Comparison of ENCODE assay signal across 8 cellular contexts in genomic region chr4:110631582-110632505, GRCh38. TPM values are rescaled to one million over a fixed set of nuclear protein-coding genes. Genes with fewer than 3 reads are reported as not detected.
A peak's percentile ranks its signal among the peaks of the same experiment; 100 is the strongest.
DNase-seq lines count a peak whose midpoint lies in the region; TF ChIP-seq lines count a peak whose summit lies in the region.

No MANE protein-coding gene starts in this region.

- peak; percentile 96 for TF ChIP-seq CTCF in H9 (conservative IDR thresholded peaks at IDR 0.05)
- TF ChIP-seq CTCF in tibial nerve (IDR thresholded peaks at IDR 0.05), result peak; percentile 43 to 78 (median 63)

- peaks cover 24% of the 10 kb centered on the region for H3K23me2 ChIP-seq in H9 (ENCODE audit: insufficient read length, low read depth, low read length, poor library complexity, severe bottlenecking)

- H3K4me2 ChIP-seq in H9 (ENCODE audit: insufficient read depth, insufficient read length, low read length), result peak overlapping the region; percentile 45

- H3K27me3 Mint-ChIP-seq in H9 (ENCODE audit: low read depth), result peaks cover 99% of the 10 kb centered on the region
- H3K27me3 Mint-ChIP-seq in T-helper 2 cell treated with Interferon-gamma antibody and Interleukin-4, amounts not matched to agents 5 μg/mL and 100 μg/mL, for 36 hours (ENCODE audit: low read depth), result peaks cover 92% of the 10 kb centered on the region

- H2BK15ac ChIP-seq in H9 (ENCODE audit: low read depth, low read length), result no peak overlapping the region

- no peak overlapping the region for H2AFZ ChIP-seq in H9 (ENCODE audit: low read length)

- peak; percentile 1 for DNase-seq in activated CD8-positive, alpha-beta memory T cell treated with anti-CD3 and anti-CD28 coated beads, Interleukin-2, amount 50 U/mL, for 24 hours (ENCODE audit: extremely low read depth)
- no peak for DNase-seq in activated CD8-positive, alpha-beta memory T cell treated with anti-CD3 and anti-CD28 coated beads for 24 hours
- DNase-seq in H9 (peak; percentile 90), Kasumi-1 (lab: John Stamatoyannopoulos, UW) (peak; percentile 63 to 67), tibial nerve (ENCODE audit: low spot score in 2 of 2) (peak in 1 of 2 donors; percentile 45)
- DNase-seq in T-helper 2 cell treated with Interferon-gamma antibody and Interleukin-4, amounts not matched to agents 5 μg/mL and 100 μg/mL, for 36 hours (ENCODE audit: low spot score), result peak; percentile 29

- no peak overlapping the region for H4K91ac ChIP-seq in H9 (ENCODE audit: insufficient read length, low read depth, low read length)

- no peaks in the 10 kb centered on the region for H3K79me2 ChIP-seq in H9 (ENCODE audit: insufficient read depth, low read length)

- H3K14ac ChIP-seq in H9 (ENCODE audit: insufficient read depth, low read length), result no peak overlapping the region

- no peaks in the 10 kb centered on the region; a peak in 1 of 7 replicates for H3K36me3 Mint-ChIP-seq in H9 (ENCODE audit: insufficient read depth in 1 of 3, low read depth in 3 of 3)
- H3K36me3 Mint-ChIP-seq in T-helper 2 cell treated with Interferon-gamma antibody and Interleukin-4, amounts not matched to agents 5 μg/mL and 100 μg/mL, for 36 hours (ENCODE audit: low read depth), result peaks cover 5% of the 10 kb centered on the region

- no peak overlapping the region for H3K27ac Mint-ChIP-seq in H9
- peak overlapping the region; percentile 82 for H3K27ac Mint-ChIP-seq in T-helper 2 cell treated with Interferon-gamma antibody and Interleukin-4, amounts not matched to agents 5 μg/mL and 100 μg/mL, for 36 hours

- no peak overlapping the region for H3K56ac ChIP-seq in H9 (ENCODE audit: insufficient read length, low read depth, low read length)

- no peak overlapping the region for H2BK20ac ChIP-seq in H9 (ENCODE audit: low read depth, low read length, poor library complexity, severe bottlenecking)

- TF ChIP-seq POLR2A in tibial nerve (IDR thresholded peaks at IDR 0.05), result no peak

- no peak overlapping the region for H3K18ac ChIP-seq in H9 (ENCODE audit: insufficient read length, low read depth, low read length)

- H3K27me3 ChIP-seq in H9 (ENCODE audit: insufficient read depth, low read length), result peaks cover 76% of the 10 kb centered on the region
- peaks cover 11 to 39% of the 10 kb centered on the region in 2 donors for H3K27me3 ChIP-seq in esophagus (ENCODE audit: control insufficient read depth in 1 of 2, insufficient read depth in 2 of 2, low read length in 2 of 2)
- H3K27me3 ChIP-seq in mucosa of rectum (ENCODE audit: control insufficient read depth in 2 of 2, insufficient read depth in 2 of 2, low read length in 2 of 2), result peaks cover 93 to 94% of the 10 kb centered on the region in 2 donors
- peaks cover 17 to 100% of the 10 kb centered on the region in 2 donors for H3K27me3 ChIP-seq in tibial nerve

- no peak overlapping the region for H3T11ph ChIP-seq in H9 (ENCODE audit: low read length)

- H3K4ac ChIP-seq in H9 (ENCODE audit: low read depth, low read length), result no peak overlapping the region

- H2BK12ac ChIP-seq in H9 (ENCODE audit: insufficient read length, low read depth, low read length), result no peak overlapping the region

- H3K4me1 ChIP-seq in H9 (ENCODE audit: insufficient read depth, low read length), result no peaks in the 10 kb centered on the region; the same call in 1 of the 2 replicates
- H3K4me1 ChIP-seq in esophagus (ENCODE audit: control insufficient read depth in 2 of 2, insufficient read depth in 2 of 2, low read length in 1 of 2), result peaks cover 5 to 7% of the 10 kb centered on the region in 2 donors
- H3K4me1 ChIP-seq in mucosa of rectum (ENCODE audit: control insufficient read depth in 2 of 2, insufficient read depth in 2 of 2, low read length in 2 of 2), result peaks cover 12 to 20% of the 10 kb centered on the region in 2 donors
- peaks cover 0 to 63% (median 18%) of the 10 kb centered on the region in 4 donors for H3K4me1 ChIP-seq in tibial nerve

- no peak overlapping the region for H2BK120ac ChIP-seq in H9 (ENCODE audit: low read depth, low read length, poor library complexity, severe bottlenecking)

- H3K9ac ChIP-seq in H9 (ENCODE audit: extremely low read depth, insufficient read length, low read length) (no peak overlapping the region), mucosa of rectum (ENCODE audit: low read depth in 1 of 2, low read length in 2 of 2) (no peak overlapping the region)

- H3K4me3 Mint-ChIP-seq in H9, result peak overlapping the region; percentile 61 to 83
- H3K4me3 Mint-ChIP-seq in T-helper 2 cell treated with Interferon-gamma antibody and Interleukin-4, amounts not matched to agents 5 μg/mL and 100 μg/mL, for 36 hours, result peak overlapping the region; percentile 78

- no peaks in the 10 kb centered on the region for H3K79me1 ChIP-seq in H9 (ENCODE audit: insufficient read depth, low read depth, low read length, poor library complexity, severe bottlenecking)

- peaks cover 63 to 77% of the 10 kb centered on the region in 2 experiments for H3K4me1 Mint-ChIP-seq in H9
- peaks cover 10% of the 10 kb centered on the region for H3K4me1 Mint-ChIP-seq in T-helper 2 cell treated with Interferon-gamma antibody and Interleukin-4, amounts not matched to agents 5 μg/mL and 100 μg/mL, for 36 hours (ENCODE audit: low read depth)

- H2BK5ac ChIP-seq in H9 (ENCODE audit: insufficient read length, low read length), result no peak overlapping the region

- H2AK5ac ChIP-seq in H9 (ENCODE audit: insufficient read length, low read length), result no peak overlapping the region

- H3K36me3 ChIP-seq in esophagus (ENCODE audit: control insufficient read depth in 2 of 2, insufficient read depth in 2 of 2, low read length in 1 of 2) (no peaks in the 10 kb centered on the region), mucosa of rectum (ENCODE audit: control insufficient read depth in 2 of 2, insufficient read depth in 2 of 2, low read length in 2 of 2) (no peaks in the 10 kb centered on the region), tibial nerve (no peaks in the 10 kb centered on the region)

- peaks cover 2 to 4% of the 10 kb centered on the region in 2 experiments; a peak in 1 of 5 replicates for H3K9me3 Mint-ChIP-seq in H9
- H3K9me3 Mint-ChIP-seq in T-helper 2 cell treated with Interferon-gamma antibody and Interleukin-4, amounts not matched to agents 5 μg/mL and 100 μg/mL, for 36 hours, result no peaks in the 10 kb centered on the region

- H3K9me3 ChIP-seq in H9 (ENCODE audit: control insufficient read depth, low read depth, low read length), result no peaks in the 10 kb centered on the region
- peaks cover 0 to 13% of the 10 kb centered on the region in 2 donors for H3K9me3 ChIP-seq in esophagus (ENCODE audit: control insufficient read depth in 2 of 2, insufficient read depth in 1 of 2, low read depth in 1 of 2, low read length in 1 of 2)
- no peaks in the 10 kb centered on the region for H3K9me3 ChIP-seq in mucosa of rectum (ENCODE audit: control insufficient read depth in 2 of 2, low read length in 2 of 2)
- no peaks in the 10 kb centered on the region for H3K9me3 ChIP-seq in tibial nerve

- no peak overlapping the region for H4K8ac ChIP-seq in H9 (replicated peaks; ENCODE audit: insufficient read length, low read depth, low read length)

- no peaks in the 10 kb centered on the region for H4K20me1 ChIP-seq in H9 (ENCODE audit: control insufficient read depth, insufficient read depth, insufficient read length)

- no CpG with 5 or more reads among the region's 63 CpGs for WGBS in H9 (ENCODE audit: extremely low coverage, insufficient read length, low lambda C conversion rate)
- WGBS in esophagus, 2 donors, result 6 to 7% methylated on average over 63 of the region's 63 CpGs
- WGBS in tibial nerve, 2 donors, result 5 to 6% methylated on average over 38 to 51 of the region's 63 CpGs

- no peak overlapping the region for H4K5ac ChIP-seq in H9 (ENCODE audit: insufficient read length, low read depth, low read length)

- no peak overlapping the region for H3K27ac ChIP-seq in H9 (ENCODE audit: insufficient read length, low read depth, low read length)
- no peak overlapping the region for H3K27ac ChIP-seq in esophagus (ENCODE audit: low read depth in 2 of 2, low read length in 1 of 2)
- no peak overlapping the region for H3K27ac ChIP-seq in mucosa of rectum (ENCODE audit: low read depth in 2 of 2, low read length in 2 of 2)
- no peak overlapping the region for H3K27ac ChIP-seq in tibial nerve

- H3K4me3 ChIP-seq in esophagus (ENCODE audit: low read depth in 1 of 2, low read length in 2 of 2) (peak overlapping the region; percentile 16 to 18), mucosa of rectum (ENCODE audit: low read length in 2 of 2) (peak overlapping the region; percentile 63 to 67), tibial nerve (peak overlapping the region in 3 of 4 donors; percentile 9 to 40 (median 29))

- no peak overlapping the region for H3K23ac ChIP-seq in H9 (ENCODE audit: insufficient read length, low read depth, low read length)

- no peak for TF ChIP-seq EP300 in tibial nerve (IDR thresholded peaks at IDR 0.05)

RNA-seq across cellular contexts. Expression of gene PITX2, which starts 9.0 kb away (rescaled TPM):
- total RNA-seq in H9 (2021) (7.5 and 8.5 TPM in 2 replicates), tibial nerve (not detected)
- 1 to 10 TPM; 1.3 to 2.1 TPM for polyA plus RNA-seq in esophagus
